Comparison of ENCODE assay signal across 12 cellular contexts in genomic region chr11:128718064-128718463, GRCh38. TPM values are rescaled to one million over a fixed set of nuclear protein-coding genes. Genes with fewer than 3 reads are reported as not detected.
A peak's percentile ranks its signal among the peaks of the same experiment; 100 is the strongest.
DNase-seq lines count a peak whose midpoint lies in the region; ATAC-seq and TF ChIP-seq lines count a peak whose summit lies in the region.
"Had no signal": no experiment of that assay in that cellular context is flagged by ENCODE, and none has a peak within 500 bp of the region (broad histone marks: within the 10 kb centered on the region; RNA-seq: fewer than 3 reads in every experiment).

No MANE protein-coding gene starts in this region.

- peak overlapping the region; percentile 71 to 92 (median 79) for H3K9ac ChIP-seq in BLaER1 treated with 17β-estradiol and CSF1 and Interleukin-3, amounts not matched to agents 10 nM and 100 nM
- no peak overlapping the region for H3K9ac ChIP-seq in HUES48 (ENCODE audit: low read depth, low read length)

- peak overlapping the region; percentile 34 for H3K27ac Mint-ChIP-seq in nephron progenitor cell

- no peak for ATAC-seq in GM18907 (IDR thresholded peaks at IDR 0.05; ENCODE audit: unreplicated experiment)
- ATAC-seq: activated CD4-positive, CD25-positive, alpha-beta regulatory T cell treated with anti-CD3 and anti-CD28 coated beads, Interleukin-2, amount 50 U/mL, for 24 hours had no signal

- no peaks in the 10 kb centered on the region for H3K9me3 ChIP-seq in BLaER1 treated with 17β-estradiol and CSF1 and Interleukin-3, amounts not matched to agents 10 nM and 100 nM (replicated peaks in 1 of 11)
- H3K9me3 ChIP-seq in HUES48 (ENCODE audit: control insufficient read depth, insufficient read depth, low read length) (no peaks in the 10 kb centered on the region), ascending aorta (no peaks in the 10 kb centered on the region)

- no peaks in the 10 kb centered on the region for H3K36me3 Mint-ChIP-seq in nephron progenitor cell (ENCODE audit: low read depth)

- no peaks in the 10 kb centered on the region for H3K9me3 Mint-ChIP-seq in nephron progenitor cell

- DNase-seq in ascending aorta (ENCODE audit: low spot score in 2 of 2), result no peak
- no peak for DNase-seq in nephron progenitor cell
- DNase-seq in nucleus accumbens (lab: John Stamatoyannopoulos, UW), result no peak
- no peak for DNase-seq in NCI-H2081 (lab: John Stamatoyannopoulos, UW)
- DNase-seq in GM13977 (ENCODE audit: low spot score), result no peak
- DNase-seq: Calu3, glutamatergic neuron, NCI-H1417 treated with DMSO at 0.1 percent for 48 hours had no signal

- peaks cover 6 to 95% (median 84%) of the 10 kb centered on the region in 11 experiments; a peak in 20 of 22 replicates for H3K36me3 ChIP-seq in BLaER1 treated with 17β-estradiol and CSF1 and Interleukin-3, amounts not matched to agents 10 nM and 100 nM
- H3K36me3 ChIP-seq in HUES48 (ENCODE audit: control insufficient read depth, insufficient read depth, low read length) (no peaks in the 10 kb centered on the region), ascending aorta (no peaks in the 10 kb centered on the region)

- peak overlapping the region; percentile 17 to 56 (median 49); a peak in 18 of 20 replicates for H3K4me3 ChIP-seq in BLaER1 treated with 17β-estradiol and CSF1 and Interleukin-3, amounts not matched to agents 10 nM and 100 nM
- H3K4me3 ChIP-seq in HUES48 (ENCODE audit: low read depth, low read length) (peak overlapping the region; percentile 22; the same call in 1 of the 2 replicates), ascending aorta (no peak overlapping the region)

- H3K27me3 Mint-ChIP-seq in nephron progenitor cell (ENCODE audit: low read depth, poor library complexity), result peaks cover 9% of the 10 kb centered on the region

- H3K27ac ChIP-seq in BLaER1 treated with 17β-estradiol and CSF1 and Interleukin-3, amounts not matched to agents 10 nM and 100 nM, result peak overlapping the region; percentile 87 to 98 (median 94)
- no peak overlapping the region for H3K27ac ChIP-seq in HUES48 (ENCODE audit: low read depth, low read length)
- H3K27ac ChIP-seq in ascending aorta, result peak overlapping the region; percentile 43 to 68

- in situ Hi-C loops in GM13977 (cut with MboI; ENCODE audit: low pct_unique_long_range_greater_than_20kb, low sequenced_read_pairs, unreplicated experiment), result no loop called here

- H3K4me1 Mint-ChIP-seq in nephron progenitor cell, result peaks cover 82% of the 10 kb centered on the region

- intact Hi-C loops in ascending aorta (cut with DNase I), result no loop called here

- H3K27me3 ChIP-seq in BLaER1 treated with 17β-estradiol and CSF1 and Interleukin-3, amounts not matched to agents 10 nM and 100 nM, result no peaks in the 10 kb centered on the region
- peaks cover 7% of the 10 kb centered on the region; the same call in 1 of the 2 replicates for H3K27me3 ChIP-seq in HUES48 (ENCODE audit: control insufficient read depth, insufficient read depth, low read length)
- no peaks in the 10 kb centered on the region for H3K27me3 ChIP-seq in ascending aorta

- H3K4me1 ChIP-seq in BLaER1 treated with 17β-estradiol and CSF1 and Interleukin-3, amounts not matched to agents 10 nM and 100 nM, result peaks cover 97 to 100% (median 100%) of the 10 kb centered on the region in 10 experiments
- H3K4me1 ChIP-seq in HUES48 (ENCODE audit: control insufficient read depth, insufficient read depth, low read length) (peaks cover 61% of the 10 kb centered on the region), ascending aorta (peaks cover 14 to 18% of the 10 kb centered on the region in 2 donors)

- H4K20me1 ChIP-seq in BLaER1 treated with 17β-estradiol and CSF1 and Interleukin-3, amounts not matched to agents 10 nM and 100 nM, result peaks cover 31 to 100% (median 94%) of the 10 kb centered on the region in 11 experiments; a peak in 21 of 22 replicates

- no peak overlapping the region for H3K4me3 Mint-ChIP-seq in nephron progenitor cell

- TF ChIP-seq CTCF in ascending aorta (IDR thresholded peaks at IDR 0.05) (no peak), nephron progenitor cell (IDR thresholded peaks at IDR 0.05) (no peak), GM13977 (IDR thresholded peaks at IDR 0.05; ENCODE audit: extremely low read depth, insufficient read depth, missing control alignments) (no peak)

- H3K4me2 ChIP-seq in BLaER1 treated with 17β-estradiol and CSF1 and Interleukin-3, amounts not matched to agents 10 nM and 100 nM, result peak overlapping the region; percentile 89 to 100 (median 98)

RNA-seq across cellular contexts. Expression of gene FLI1, which starts 24.2 kb away (rescaled TPM):
- 86.4 TPM for total RNA-seq in ascending aorta

Comparison
In these comparisons a context has a peak if more than half of its experiments do, and no peak if none do; other contexts are left out.
1. H3K4me3 ChIP-seq: peak in BLaER1 treated with 17β-estradiol and CSF1 and Interleukin-3, amounts not matched to agents 10 nM and 100 nM (10 of 10) and HUES48 (single experiment); none in ascending aorta (0 of 2).